In genomic region chr11:83088965-83089364, GRCh38 we compare ENCODE assay signal across 17 cellular contexts. TPM values are rescaled to one million over a fixed set of nuclear protein-coding genes. Genes with fewer than 3 reads are reported as not detected.
DNase-seq lines count a peak whose midpoint lies in the region; ATAC-seq and TF ChIP-seq lines count a peak whose summit lies in the region.
"Had no signal": no experiment of that assay in that cellular context is flagged by ENCODE, and none has a peak within 500 bp of the region (broad histone marks: within the 10 kb centered on the region; RNA-seq: fewer than 3 reads in every experiment).

No MANE protein-coding gene starts in this region.

- H3K4me1 ChIP-seq in breast epithelium = peaks cover 0 to 3% of the 10 kb centered on the region in 2 donors
- H3K4me1 ChIP-seq: right atrium auricular region had no signal

- H3K4me3 Mint-ChIP-seq in MCF 10A (ENCODE audit: unreplicated experiment) = no peak overlapping the region
- H3K4me3 Mint-ChIP-seq in endothelial cell (ENCODE audit: unreplicated experiment) = no peak overlapping the region
- H3K4me3 Mint-ChIP-seq: natural killer cell had no signal

- H3K27ac ChIP-seq in breast epithelium = no peak overlapping the region
- no peak overlapping the region for H3K27ac ChIP-seq in brain microvascular endothelial cell
- H3K27ac ChIP-seq: heart left ventricle, right atrium auricular region had no signal

- peak overlapping the region; percentile 73 for H3K27ac Mint-ChIP-seq in MCF 10A (ENCODE audit: low read depth, unreplicated experiment)
- H3K27ac Mint-ChIP-seq in endothelial cell (ENCODE audit: unreplicated experiment) = no peak overlapping the region
- H3K27ac Mint-ChIP-seq: natural killer cell had no signal

- H3K36me3 ChIP-seq in breast epithelium = no peaks in the 10 kb centered on the region
- H3K36me3 ChIP-seq in brain microvascular endothelial cell (replicated peaks) = no peaks in the 10 kb centered on the region
- H3K36me3 ChIP-seq: heart left ventricle, right atrium auricular region had no signal

- no peak for TF ChIP-seq CTCF in MCF 10A (IDR thresholded peaks at IDR 0.05; ENCODE audit: unreplicated experiment)
- no peak for TF ChIP-seq CTCF in breast epithelium (IDR thresholded peaks at IDR 0.05)
- TF ChIP-seq CTCF in NB4 (IDR thresholded peaks at IDR 0.05; ENCODE audit: low read depth, low read length) = no peak
- TF ChIP-seq CTCF in brain microvascular endothelial cell (IDR thresholded peaks at IDR 0.05; ENCODE audit: low read depth, low read length, missing control alignments) = peak; percentile 13
- no peak for TF ChIP-seq CTCF in endothelial cell (IDR thresholded peaks at IDR 0.05; ENCODE audit: unreplicated experiment)

- no peaks in the 10 kb centered on the region for H3K9me3 ChIP-seq in breast epithelium
- H3K9me3 ChIP-seq: heart left ventricle, right atrium auricular region had no signal

- H3K36me3 Mint-ChIP-seq in MCF 10A (ENCODE audit: insufficient read depth, unreplicated experiment) = peaks cover 11% of the 10 kb centered on the region
- H3K36me3 Mint-ChIP-seq in endothelial cell (ENCODE audit: low read depth, unreplicated experiment) = no peaks in the 10 kb centered on the region
- H3K36me3 Mint-ChIP-seq: natural killer cell had no signal

- H3K4me1 Mint-ChIP-seq in MCF 10A (ENCODE audit: insufficient read depth, unreplicated experiment) = peaks cover 18% of the 10 kb centered on the region
- peaks cover 6% of the 10 kb centered on the region for H3K4me1 Mint-ChIP-seq in endothelial cell (ENCODE audit: unreplicated experiment)
- H3K4me1 Mint-ChIP-seq: natural killer cell had no signal

- BruUV-seq in MCF 10A (replicated peaks; lab: Mats Ljungman, UMichigan) = no TSS peak

- DNase-seq in MCF 10A (ENCODE audit: unreplicated experiment) = no peak
- no peak for DNase-seq in breast epithelium (ENCODE audit: low spot score in 2 of 2)
- DNase-seq in NB4 (ENCODE audit: low read depth) = peak; percentile 27
- DNase-seq in brain microvascular endothelial cell = no peak
- DNase-seq in NCI-H446 treated with DMSO at 0.1 percent for 48 hours (lab: John Stamatoyannopoulos, UW) = no peak
- DNase-seq in endothelial cell (ENCODE audit: low spot score) = no peak
- DNase-seq: activated CD4-positive, alpha-beta T cell treated with anti-CD3 and anti-CD28 coated beads, Interleukin-2, amount 50 U/mL, for 48 hours; activated gamma-delta T cell; heart left ventricle; left colon; natural killer cell; NCI-H187 treated with DMSO at 0.1 percent for 48 hours; stimulated activated CD4-positive, alpha-beta T cell treated with anti-CD3 and anti-CD28 coated beads, Interleukin-2, amount 100 ng/mL, for 24 hours; T-helper 1 cell had no signal

- CTCF ChIA-PET in MCF 10A (lab: Yijun Ruan, JAX) = interaction anchor here (0.6 to 1.8 kb wide), 13 partner anchors 9 to 1405 kb away, joined by 3 to 10 read pairs (median 4); no protein-coding TSS in a partner anchor

- no peaks in the 10 kb centered on the region for H3K27me3 ChIP-seq in breast epithelium
- H3K27me3 ChIP-seq in brain microvascular endothelial cell (replicated peaks) = no peaks in the 10 kb centered on the region
- H3K27me3 ChIP-seq: heart left ventricle, right atrium auricular region had no signal

- ATAC-seq in HG03521 (IDR thresholded peaks at IDR 0.05; ENCODE audit: unreplicated experiment) (no peak), GM21390 (IDR thresholded peaks at IDR 0.05; ENCODE audit: unreplicated experiment) (no peak)
- ATAC-seq: heart left ventricle, left colon had no signal

- H3K9me3 Mint-ChIP-seq in MCF 10A (ENCODE audit: unreplicated experiment) = no peaks in the 10 kb centered on the region
- no peaks in the 10 kb centered on the region for H3K9me3 Mint-ChIP-seq in endothelial cell (ENCODE audit: unreplicated experiment)
- H3K9me3 Mint-ChIP-seq: natural killer cell had no signal

- intact Hi-C loops in MCF 10A (cut with micrococcal nuclease) = no loop called here
- intact Hi-C loops in breast epithelium (cut with DNase I; ENCODE audit: low total_unique reads) = no loop called here

- H3K27me3 Mint-ChIP-seq in MCF 10A (ENCODE audit: insufficient read depth, unreplicated experiment) (no peaks in the 10 kb centered on the region), endothelial cell (ENCODE audit: unreplicated experiment) (no peaks in the 10 kb centered on the region)

- H3K4me3 ChIP-seq in breast epithelium (no peak overlapping the region), NB4 (ENCODE audit: low read depth, low read length) (no peak overlapping the region), brain microvascular endothelial cell (ENCODE audit: low read depth, low read length) (no peak overlapping the region)
- H3K4me3 ChIP-seq: heart left ventricle, right atrium auricular region had no signal

- POLR2A ChIA-PET in MCF 10A (lab: Yijun Ruan, JAX) = interaction anchor here (0.6 to 5.6 kb wide), 14 partner anchors 9 to 197 kb away, joined by 3 to 56 read pairs (median 4); partner anchors contain the start of genes ANKRD42, CCDC90B, PCF11 and PRCP

- in situ Hi-C loops in brain microvascular endothelial cell (cut with HindIII; ENCODE audit: low pct_ligation_motif_present, low sequenced_read_pairs) = no loop called here

- TF ChIP-seq POLR2A in breast epithelium (IDR thresholded peaks at IDR 0.05) (no peak), NB4 (IDR thresholded peaks at IDR 0.05; ENCODE audit: extremely low read depth, insufficient read length) (no peak)

RNA-seq across cellular contexts. Expression of gene RAB30, which starts 17.3 kb away (rescaled TPM):
- total RNA-seq in MCF 10A (2022) = 12.5 and 13.2 TPM in 2 replicates
- total RNA-seq in breast epithelium = 10 to 100 TPM; 20.3 to 26.6 (median 24.2) TPM
- 18.6 TPM for total RNA-seq in endothelial cell (ENCODE audit: unreplicated experiment)
